ENCODE assay signal across 25 cellular contexts in genomic region chr7:92745241-92745640, GRCh38.
"Had no signal": no experiment of that assay in that cellular context is flagged by ENCODE, and none has a peak within 500 bp of the region (broad histone marks: within the 10 kb centered on the region; RNA-seq: fewer than 3 reads in every experiment).

No MANE protein-coding gene starts in this region.

- H2AFZ ChIP-seq: hepatocyte had no signal

- H3K4me2 ChIP-seq: hepatocyte had no signal

- H3K9me3 Mint-ChIP-seq: memory B cell had no signal

- H3K9me3 ChIP-seq: left ventricle myocardium inferior, mucosa of descending colon, ovary, right atrium auricular region, stomach, testis, thyroid gland, transverse colon, upper lobe of right lung had no signal

- H3K4me3 Mint-ChIP-seq: memory B cell; naive thymus-derived CD4-positive, alpha-beta T cell; natural killer cell treated with Interleukin-12 subunit alpha and Interleukin-12 subunit beta and Interleukin-15 and Interleukin-18, amount 100 ng/mL, for 72 hours; stimulated activated naive B cell treated with anti-CD40 and anti-IgM and Interleukin-4, amounts not matched to agents 10 μg/mL and 1 μg/mL and 100 μg/mL, for 72 hours had no signal

- H3K27me3 Mint-ChIP-seq: memory B cell; naive thymus-derived CD4-positive, alpha-beta T cell; natural killer cell treated with Interleukin-12 subunit alpha and Interleukin-12 subunit beta and Interleukin-15 and Interleukin-18, amount 100 ng/mL, for 72 hours; progenitor cell of endocrine pancreas; stimulated activated naive B cell treated with anti-CD40 and anti-IgM and Interleukin-4, amounts not matched to agents 10 μg/mL and 1 μg/mL and 100 μg/mL, for 72 hours had no signal

- ATAC-seq: mucosa of descending colon; naive thymus-derived CD4-positive, alpha-beta T cell; natural killer cell treated with Interleukin-12 subunit alpha and Interleukin-12 subunit beta and Interleukin-15 and Interleukin-18, amount 100 ng/mL, for 72 hours; sciatic nerve; stimulated activated naive B cell treated with anti-CD40 and anti-IgM and Interleukin-4, amounts not matched to agents 10 μg/mL and 1 μg/mL and 100 μg/mL, for 72 hours; stimulated activated naive CD8-positive, alpha-beta T cell treated with anti-CD3 and anti-CD28 coated beads, Interleukin-15, Interleukin-2, amounts not matched to agents 100 U/mL and 50 U/mL, for 24 hours; upper lobe of right lung had no signal

- H3K36me3 ChIP-seq: left ventricle myocardium inferior, ovary, right atrium auricular region, stomach, thyroid gland, transverse colon, upper lobe of right lung had no signal

- DNase-seq: islet precursor cell; left ventricle myocardium inferior; midbrain; mucosa of descending colon; naive thymus-derived CD4-positive, alpha-beta T cell; ovary; stimulated activated CD4-positive, alpha-beta T cell treated with anti-CD3 and anti-CD28 coated beads, Interleukin-12 subunit alpha, Interleukin-12 subunit beta, amount 100 ng/mL, for 4 hours; stimulated activated CD4-positive, alpha-beta T cell treated with anti-CD3 and anti-CD28 coated beads, Interleukin-15, amount 100 ng/mL, for 24 hours; stimulated activated CD4-positive, alpha-beta T cell treated with anti-CD3 and anti-CD28 coated beads, Interleukin-2, amount 100 ng/mL, for 24 hours; stimulated activated CD4-positive, alpha-beta T cell treated with anti-CD3 and anti-CD28 coated beads, Interleukin-4, amount 100 ng/mL, for 1 hour; stimulated activated naive B cell treated with anti-CD40 and anti-IgM and Interleukin-4, amounts not matched to agents 10 μg/mL and 1 μg/mL and 100 μg/mL, for 72 hours; stimulated activated naive CD8-positive, alpha-beta T cell treated with anti-CD3 and anti-CD28 coated beads, Interleukin-15, Interleukin-2, amounts not matched to agents 100 U/mL and 50 U/mL, for 24 hours; stomach; testis; thyroid gland; transverse colon; upper lobe of right lung had no signal

- H3K27ac ChIP-seq: hepatocyte, left ventricle myocardium inferior, ovary, right atrium auricular region, skin epidermis, stomach, testis, thyroid gland, transverse colon, upper lobe of right lung had no signal

- H3K27me3 ChIP-seq: hepatocyte, ovary, right atrium auricular region, stomach, testis, thyroid gland, transverse colon, upper lobe of right lung had no signal

- H3K27ac Mint-ChIP-seq: memory B cell; naive thymus-derived CD4-positive, alpha-beta T cell; progenitor cell of endocrine pancreas; stimulated activated naive B cell treated with anti-CD40 and anti-IgM and Interleukin-4, amounts not matched to agents 10 μg/mL and 1 μg/mL and 100 μg/mL, for 72 hours had no signal

- H3K4me3 ChIP-seq: hepatocyte, left ventricle myocardium inferior, lung, mucosa of descending colon, ovary, right atrium auricular region, skin epidermis, stomach, testis, thyroid gland, transverse colon, upper lobe of right lung had no signal

- H3K4me1 ChIP-seq: testis, upper lobe of right lung had no signal
